10 cellular contexts compared by ENCODE assay signal in genomic region chr6:74598473-74599393, GRCh38.
DNase-seq lines count a peak whose midpoint lies in the region; ATAC-seq and TF ChIP-seq lines count a peak whose summit lies in the region.
"Had no signal": no experiment of that assay in that cellular context is flagged by ENCODE, and none has a peak within 500 bp of the region (broad histone marks: within the 10 kb centered on the region; RNA-seq: fewer than 3 reads in every experiment).

No MANE protein-coding gene starts in this region.

- H3K4me3 ChIP-seq in epithelial cell of proximal tubule (ENCODE audit: low read depth, low read length): no peak overlapping the region

- in situ Hi-C loops in KBM-7 (cut with MboI; ENCODE audit: low pct_unique_long_range_greater_than_20kb, low sequenced_read_pairs): no loop called here

- peak; percentile 96 for ATAC-seq in GM18498 (IDR thresholded peaks at IDR 0.05; ENCODE audit: unreplicated experiment)
- peak; percentile 97 for ATAC-seq in GM21526 (IDR thresholded peaks at IDR 0.05; ENCODE audit: low FRiP score, unreplicated experiment)
- peak; percentile 94 for ATAC-seq in HG03354 (IDR thresholded peaks at IDR 0.05; ENCODE audit: poor library complexity, severe bottlenecking, unreplicated experiment)

- peak; percentile 22 for DNase-seq in epithelial cell of proximal tubule (ENCODE audit: low read depth)
- no peak for DNase-seq in NCI-H2029 treated with DMSO at 0.1 percent for 48 hours (lab: John Stamatoyannopoulos, UW)
- no peak for DNase-seq in stimulated activated CD4-positive, alpha-beta T cell treated with anti-CD3 and anti-CD28 coated beads, Interleukin-2, amount 100 ng/mL, for 48 hours
- no peak for DNase-seq in KBM-7
- no peak for DNase-seq in NCI-H2227 treated with DMSO at 0.1 percent for 48 hours (lab: John Stamatoyannopoulos, UW)
- DNase-seq: nephron progenitor cell; NK-92 treated with Interleukin-12 subunit alpha and Interleukin-12 subunit beta, amount 100 ng/mL, for 24 hours had no signal

- TF ChIP-seq CTCF in epithelial cell of proximal tubule (conservative IDR thresholded peaks at IDR 0.05; ENCODE audit: low read depth, low read length): no peak
